8 cellular contexts compared by ENCODE assay signal in genomic region chr20:49230575-49231211, GRCh38. TPM values are rescaled to one million over a fixed set of nuclear protein-coding genes. Genes with fewer than 3 reads are reported as not detected.
DNase-seq lines count a peak whose midpoint lies in the region; ATAC-seq and TF ChIP-seq lines count a peak whose summit lies in the region.

No MANE protein-coding gene starts in this region.

- peaks cover 54% of the 10 kb centered on the region for H3K36me3 Mint-ChIP-seq in activated CD8-positive, alpha-beta T cell treated with anti-CD3 and anti-CD28 coated beads for 36 hours (ENCODE audit: low read depth)

- H3K27ac ChIP-seq in left lung: peak overlapping the region in 1 of 2 donors; percentile 57
- no peak overlapping the region for H3K27ac ChIP-seq in osteoblast (ENCODE audit: low read depth, low read length)

- H3K27me3 Mint-ChIP-seq in activated CD8-positive, alpha-beta T cell treated with anti-CD3 and anti-CD28 coated beads for 36 hours: no peaks in the 10 kb centered on the region

- CTCF ChIA-PET in activated CD8-positive, alpha-beta T cell treated with anti-CD3 and anti-CD28 coated beads for 36 hours (lab: Charles Lee): interaction anchor here (1.7 kb wide), 1 partner anchor 14 kb away, joined by 9 read pairs; no protein-coding TSS in a partner anchor

- no peaks in the 10 kb centered on the region for H3K9me3 ChIP-seq in left lung
- H3K9me3 ChIP-seq in osteoblast (ENCODE audit: low read depth, low read length): no peaks in the 10 kb centered on the region

- H3K4me1 ChIP-seq in left lung (peaks cover 0 to 13% of the 10 kb centered on the region in 2 donors), osteoblast (ENCODE audit: insufficient read depth, low read length) (no peaks in the 10 kb centered on the region)

- H2AFZ ChIP-seq in osteoblast (ENCODE audit: low read length): no peak overlapping the region

- ATAC-seq in activated CD8-positive, alpha-beta T cell treated with anti-CD3 and anti-CD28 coated beads for 36 hours: no peak
- peak; percentile 79 for ATAC-seq in left lung
- ATAC-seq in GM19452 (IDR thresholded peaks at IDR 0.05; ENCODE audit: unreplicated experiment): no peak

- no peaks in the 10 kb centered on the region for H4K20me1 ChIP-seq in osteoblast (ENCODE audit: insufficient read depth, low read length)

- H3K4me1 Mint-ChIP-seq in activated CD8-positive, alpha-beta T cell treated with anti-CD3 and anti-CD28 coated beads for 36 hours (ENCODE audit: low read depth): peaks cover 10% of the 10 kb centered on the region

- H3K36me3 ChIP-seq in left lung: peaks cover 4 to 100% of the 10 kb centered on the region in 2 donors
- peaks cover 77% of the 10 kb centered on the region for H3K36me3 ChIP-seq in osteoblast (ENCODE audit: insufficient read depth, low read length)

- intact Hi-C loops in activated CD8-positive, alpha-beta T cell treated with anti-CD3 and anti-CD28 coated beads for 36 hours (cut with micrococcal nuclease): no loop called here
- intact Hi-C loops in left lung (cut with DNase I): no loop called here

- no peaks in the 10 kb centered on the region for H3K27me3 ChIP-seq in left lung
- H3K27me3 ChIP-seq in osteoblast (ENCODE audit: insufficient read depth, low read length): no peaks in the 10 kb centered on the region

- H3K79me2 ChIP-seq in osteoblast (ENCODE audit: insufficient read depth, low read length): no peaks in the 10 kb centered on the region

- DNase-seq in Ammon's horn (ENCODE audit: low spot score) (peak; percentile 67), Kasumi-1 (lab: John Stamatoyannopoulos, UW) (peak; percentile 76 to 86), left lung (peak in 1 of 2 donors; percentile 52), osteoblast (ENCODE audit: insufficient read length, low spot score, missing footprints) (no peak), SK-N-DZ (ENCODE audit: low spot score) (no peak), GM19238 (ENCODE audit: insufficient read length, low spot score) (no peak)
- DNase-seq in activated CD8-positive, alpha-beta T cell treated with anti-CD3 and anti-CD28 coated beads for 36 hours: no peak

- no peak overlapping the region for H3K4me3 Mint-ChIP-seq in activated CD8-positive, alpha-beta T cell treated with anti-CD3 and anti-CD28 coated beads for 36 hours

- H3K4me3 ChIP-seq in left lung (no peak overlapping the region), osteoblast (ENCODE audit: insufficient read depth, low read length) (no peak overlapping the region)

- POLR2A ChIA-PET in activated CD8-positive, alpha-beta T cell treated with anti-CD3 and anti-CD28 coated beads for 36 hours (lab: Charles Lee): interaction anchor here (1.2 kb wide), 1 partner anchor 13 kb away, joined by 4 read pairs; no protein-coding TSS in a partner anchor

- peak overlapping the region; percentile 59 for H3K27ac Mint-ChIP-seq in activated CD8-positive, alpha-beta T cell treated with anti-CD3 and anti-CD28 coated beads for 36 hours

- H3K9me3 Mint-ChIP-seq in activated CD8-positive, alpha-beta T cell treated with anti-CD3 and anti-CD28 coated beads for 36 hours: no peaks in the 10 kb centered on the region

- no peak overlapping the region for H3K4me2 ChIP-seq in osteoblast (ENCODE audit: insufficient read depth, low read length)

- no peak for TF ChIP-seq CTCF in activated CD8-positive, alpha-beta T cell treated with anti-CD3 and anti-CD28 coated beads for 36 hours (IDR thresholded peaks at IDR 0.05)
- TF ChIP-seq CTCF in left lung (IDR thresholded peaks at IDR 0.05): no peak
- no peak for TF ChIP-seq CTCF in osteoblast (IDR thresholded peaks at IDR 0.05; ENCODE audit: extremely low read depth, low read depth, low read length)

RNA-seq across cellular contexts. Expression of gene DDX27, which starts 11.5 kb away (rescaled TPM):
- total RNA-seq in activated CD8-positive, alpha-beta T cell treated with anti-CD3 and anti-CD28 coated beads for 36 hours: 10 to 100 TPM; 45.2 to 45.9 TPM
- total RNA-seq in left lung (10 to 100 TPM; 21.8 to 22.2 TPM), osteoblast (33.6 and 34.0 TPM in 2 replicates)
- 74.6 and 75.3 TPM in 2 replicates for polyA plus RNA-seq in SK-N-DZ (2014; cell fraction: cytosol; rRNA removed)
- 70.2 and 70.3 TPM in 2 replicates for polyA plus RNA-seq in SK-N-DZ (2014; cell fraction: nucleus; rRNA removed)

RNA-seq across cellular contexts. Expression of gene STAU1, which starts 42.6 kb away (rescaled TPM):
- 10 to 100 TPM; 57.7 to 60.1 TPM for total RNA-seq in activated CD8-positive, alpha-beta T cell treated with anti-CD3 and anti-CD28 coated beads for 36 hours
- 10 to 100 TPM; 68.6 to 83.0 TPM for total RNA-seq in left lung
- 64.8 and 68.7 TPM in 2 replicates for total RNA-seq in osteoblast
- 72.3 and 72.8 TPM in 2 replicates for polyA plus RNA-seq in SK-N-DZ (2014; cell fraction: cytosol; rRNA removed)
- 36.1 and 47.2 TPM in 2 replicates for polyA plus RNA-seq in SK-N-DZ (2014; cell fraction: nucleus; rRNA removed)

RNA-seq across cellular contexts. Expression of gene ZNFX1, which starts 47.2 kb away (rescaled TPM):
- total RNA-seq in activated CD8-positive, alpha-beta T cell treated with anti-CD3 and anti-CD28 coated beads for 36 hours: 10 to 100 TPM; 27.4 to 27.7 TPM
- total RNA-seq in left lung (10 to 100 TPM; 39.6 to 41.0 TPM), osteoblast (56.6 and 61.5 TPM in 2 replicates)
- polyA plus RNA-seq in SK-N-DZ (2014; cell fraction: cytosol; rRNA removed): 5.2 and 6.0 TPM in 2 replicates
- 5.4 and 7.8 TPM in 2 replicates for polyA plus RNA-seq in SK-N-DZ (2014; cell fraction: nucleus; rRNA removed)

Comparison
In these comparisons a context has a peak if more than half of its experiments do, and no peak if none do; other contexts are left out.
1. DNase-seq: peak in Ammon's horn (single experiment) and Kasumi-1 (2 of 2); none in activated CD8-positive, alpha-beta T cell treated with anti-CD3 and anti-CD28 coated beads for 36 hours (single experiment), osteoblast (single experiment), SK-N-DZ (single experiment) and GM19238 (single experiment).